Comparison of ENCODE assay signal across 8 cellular contexts in the genomic region with DNA sequence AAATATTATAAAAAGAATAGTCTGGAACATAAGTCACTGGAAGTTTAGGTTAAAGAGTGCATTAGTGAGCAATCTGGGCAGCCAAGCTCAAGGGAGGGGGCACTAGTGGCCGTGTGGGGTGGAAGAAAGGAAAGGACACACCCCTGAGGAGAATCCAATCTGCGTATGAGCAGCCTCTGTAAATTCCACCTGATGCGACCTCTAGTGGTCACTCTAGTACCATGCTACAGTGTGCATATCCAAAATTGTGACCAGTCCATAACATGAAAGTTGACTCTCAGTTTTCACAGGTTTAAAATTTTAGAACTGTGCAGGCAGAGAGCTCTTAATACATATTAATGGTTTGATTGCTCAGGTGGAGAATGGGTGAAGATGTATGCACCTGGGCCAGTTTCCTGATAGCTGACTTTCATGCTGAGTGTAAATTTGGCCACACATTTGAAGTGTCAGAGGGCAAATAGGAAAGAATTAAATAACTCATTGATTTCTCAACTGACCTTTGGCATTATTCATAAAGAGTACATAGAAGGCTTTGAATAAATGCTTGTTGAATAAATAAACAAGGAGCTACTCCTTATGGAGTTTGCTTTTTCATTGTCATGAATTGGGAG.
DNase-seq lines count a peak whose midpoint lies in the region; ATAC-seq lines count a peak whose summit lies in the region.

No MANE protein-coding gene starts in this region.

- no peak overlapping the region for H3K4me2 ChIP-seq in mesenchymal stem cell (ENCODE audit: low read length, poor library complexity, severe bottlenecking)

- H2BK120ac ChIP-seq in mesenchymal stem cell (ENCODE audit: low read depth, low read length), result no peak overlapping the region

- no peak overlapping the region for H4K8ac ChIP-seq in mesenchymal stem cell (ENCODE audit: low read length)

- H3K18ac ChIP-seq in mesenchymal stem cell (ENCODE audit: low read depth in 1 of 2, low read length in 2 of 2), result no peak overlapping the region

- no peak overlapping the region for H3K27ac ChIP-seq in mesenchymal stem cell (ENCODE audit: low read length, poor library complexity, severe bottlenecking)

- H2BK15ac ChIP-seq in mesenchymal stem cell (ENCODE audit: low read depth, poor library complexity, severe bottlenecking), result no peak overlapping the region

- WGBS in mesenchymal stem cell, result 0% methylated on average over 3 of the region's 3 CpGs

- no peak overlapping the region for H2AFZ ChIP-seq in mesenchymal stem cell (ENCODE audit: low read depth, low read length)

- no peaks in the 10 kb centered on the region for H3K79me1 ChIP-seq in mesenchymal stem cell (replicated peaks; ENCODE audit: low read length, poor library complexity, severe bottlenecking)

- no peak overlapping the region for H2BK5ac ChIP-seq in mesenchymal stem cell (ENCODE audit: low read depth, low read length, poor library complexity, severe bottlenecking)

- H3K4me1 ChIP-seq in mesenchymal stem cell (ENCODE audit: control insufficient read depth, insufficient read depth, low read depth, low read length), result no peaks in the 10 kb centered on the region

- no peak overlapping the region for H3K14ac ChIP-seq in mesenchymal stem cell (ENCODE audit: low read length in 2 of 2)

- H3K36me3 ChIP-seq in mesenchymal stem cell (ENCODE audit: control insufficient read depth in 1 of 2, insufficient read depth in 2 of 2, low read depth in 1 of 2, low read length in 2 of 2), result no peaks in the 10 kb centered on the region

- H3K4ac ChIP-seq in mesenchymal stem cell (ENCODE audit: low read depth in 1 of 2, low read length in 2 of 2), result no peak overlapping the region

- H2BK12ac ChIP-seq in mesenchymal stem cell (ENCODE audit: low read length in 2 of 2), result no peak overlapping the region

- no peak overlapping the region for H3K4me3 ChIP-seq in mesenchymal stem cell (ENCODE audit: insufficient read depth in 1 of 2, low read depth in 1 of 2, low read length in 2 of 2)

- peaks cover 0 to 6% of the 10 kb centered on the region in 2 experiments for H3K27me3 ChIP-seq in mesenchymal stem cell (ENCODE audit: control insufficient read depth in 1 of 2, insufficient read depth in 1 of 2, low read length in 2 of 2)

- peak; percentile 58 for DNase-seq in CMK (ENCODE audit: low read depth)
- peak; percentile 28 for DNase-seq in GM19238 (ENCODE audit: insufficient read length, low spot score)
- DNase-seq in NCI-H2196 (lab: John Stamatoyannopoulos, UW; ENCODE audit: unreplicated experiment), result peak; percentile 63
- peak; percentile 16 for DNase-seq in activated CD4-positive, CD25-positive, alpha-beta regulatory T cell treated with anti-CD3 and anti-CD28 coated beads, Interleukin-2, amount 50 U/mL, for 16 hours (ENCODE audit: low read depth, low spot score)
- peak; percentile 5 for DNase-seq in effector CD8-positive, alpha-beta T cell (lab: John Stamatoyannopoulos, UW)
- peak; percentile 66 for DNase-seq in mesenchymal stem cell
- peak; percentile 19 for DNase-seq in stromal cell of bone marrow (ENCODE audit: low read depth)

- H3K23ac ChIP-seq in mesenchymal stem cell (ENCODE audit: low read length in 2 of 2), result no peak overlapping the region

- H3K9me3 ChIP-seq in mesenchymal stem cell (ENCODE audit: control insufficient read depth, low read length), result peaks cover 11% of the 10 kb centered on the region

- H4K91ac ChIP-seq in mesenchymal stem cell (ENCODE audit: low read length), result no peak overlapping the region

- peak; percentile 88 for ATAC-seq in HG03108 (IDR thresholded peaks at IDR 0.05; ENCODE audit: unreplicated experiment)

- H2AK5ac ChIP-seq in mesenchymal stem cell (ENCODE audit: low read length, severe bottlenecking), result no peak overlapping the region

- H3K9ac ChIP-seq in mesenchymal stem cell (ENCODE audit: low read length), result no peak overlapping the region

Comparison
In these comparisons a context has a peak if more than half of its experiments do, and no peak if none do; other contexts are left out.
1. DNase-seq: peak in every context shown above with its lines; median percentile 66 in mesenchymal stem cell; 63 in NCI-H2196; 58 in CMK; 28 in GM19238; 19 in stromal cell of bone marrow; 16 in activated CD4-positive, CD25-positive, alpha-beta regulatory T cell treated with anti-CD3 and anti-CD28 coated beads, Interleukin-2, amount 50 U/mL, for 16 hours; 5 in effector CD8-positive, alpha-beta T cell.